ENCODE assay signal across 8 cellular contexts in genomic region chr15:30708809-30709208, GRCh38.
DNase-seq lines count a peak whose midpoint lies in the region; ATAC-seq, FAIRE-seq and TF ChIP-seq lines count a peak whose summit lies in the region.
"Not testable (repeated sequence)": the region's sequence is repeated elsewhere in the genome, so short reads cannot be mapped to it uniquely, and the experiment has no call there.

No MANE protein-coding gene starts in this region.

- H3K27ac Mint-ChIP-seq in GM23338, result peak overlapping the region; percentile 84; the same call in 1 of the 2 replicates

- not testable (repeated sequence) for H3K9ac ChIP-seq in PC-3 (ENCODE audit: low read length)

- not testable (repeated sequence) for H3K4me1 Mint-ChIP-seq in GM23338

- H3K27me3 ChIP-seq in GM23338 (ENCODE audit: insufficient read depth); PC-3 (ENCODE audit: low read length); brain microvascular endothelial cell (replicated peaks); osteoblast (ENCODE audit: insufficient read depth, low read length): not testable (repeated sequence)

- H3K36me3 ChIP-seq in GM23338 (ENCODE audit: insufficient read depth); PC-3 (ENCODE audit: low read depth, low read length); brain microvascular endothelial cell (replicated peaks); osteoblast (ENCODE audit: insufficient read depth, low read length): not testable (repeated sequence)

- not testable (repeated sequence) for H3K9me3 Mint-ChIP-seq in GM23338

- not testable (repeated sequence) for TF ChIP-seq CTCF in GM23338 (conservative IDR thresholded peaks at IDR 0.05; ENCODE audit: low read depth in 2 of 2); PC-3 (conservative IDR thresholded peaks at IDR 0.05; ENCODE audit: low read depth, low read length); brain microvascular endothelial cell (IDR thresholded peaks at IDR 0.05; ENCODE audit: low read depth, low read length, missing control alignments); fibroblast of mammary gland (conservative IDR thresholded peaks at IDR 0.05; ENCODE audit: control insufficient read depth, insufficient read depth, low read depth, low read length); osteoblast (IDR thresholded peaks at IDR 0.05; ENCODE audit: extremely low read depth, low read depth, low read length)

- H3K4me3 Mint-ChIP-seq in GM23338, result not testable (repeated sequence)

- H3K27me3 Mint-ChIP-seq in GM23338 (ENCODE audit: insufficient read depth, low read depth, poor library complexity), result not testable (repeated sequence)

- H4K20me1 ChIP-seq in GM23338 (replicated peaks; ENCODE audit: insufficient read depth); PC-3 (ENCODE audit: low read length); osteoblast (ENCODE audit: insufficient read depth, low read length): not testable (repeated sequence)

- CTCF ChIA-PET in PC-3 (lab: Charles Lee), result not testable (repeated sequence)

- peak; percentile 59 for FAIRE-seq in HTR-8/SVneo (lab: Jason Lieb, UNC)

- not testable (repeated sequence) for H3K4me1 ChIP-seq in GM23338 (ENCODE audit: insufficient read depth); PC-3 (ENCODE audit: insufficient read depth, low read length); osteoblast (ENCODE audit: insufficient read depth, low read length)

- H3K4me3 ChIP-seq in GM23338; PC-3 (ENCODE audit: low read length); brain microvascular endothelial cell (ENCODE audit: low read depth, low read length); fibroblast of mammary gland (ENCODE audit: control insufficient read depth, low read depth, low read length); osteoblast (ENCODE audit: insufficient read depth, low read length): not testable (repeated sequence)

- peak; percentile 8 for DNase-seq in EH (ENCODE audit: low read depth)
- DNase-seq in GM23338 (ENCODE audit: low spot score); HTR-8/SVneo (ENCODE audit: insufficient read length, low spot score); stimulated activated naive CD8-positive, alpha-beta T cell treated with anti-CD3 and anti-CD28 coated beads, Interleukin-15, Interleukin-2, amounts not matched to agents 100 U/mL and 50 U/mL, for 24 hours: not testable (repeated sequence)
- DNase-seq in PC-3, result peak; percentile 4
- DNase-seq in brain microvascular endothelial cell, result peak; percentile 9
- DNase-seq in fibroblast of mammary gland (ENCODE audit: low read depth), result peak; percentile 4
- peak; percentile 17 for DNase-seq in osteoblast (ENCODE audit: insufficient read length, low spot score, missing footprints)

- not testable (repeated sequence) for H3K4me2 ChIP-seq in GM23338; PC-3 (ENCODE audit: low read length); osteoblast (ENCODE audit: insufficient read depth, low read length)

- in situ Hi-C loops in brain microvascular endothelial cell (cut with HindIII; ENCODE audit: low pct_ligation_motif_present, low sequenced_read_pairs), result not testable (repeated sequence)

- intact Hi-C loops in PC-3 (cut with micrococcal nuclease), result not testable (repeated sequence)

- H3F3A ChIP-seq in GM23338 (replicated peaks; ENCODE audit: low read depth); PC-3 (ENCODE audit: low read length, unreplicated experiment): not testable (repeated sequence)

- H2AFZ ChIP-seq in GM23338; PC-3 (ENCODE audit: low read length); osteoblast (ENCODE audit: low read length): not testable (repeated sequence)

- H3K79me2 ChIP-seq in GM23338 (replicated peaks; ENCODE audit: insufficient read depth); PC-3 (ENCODE audit: low read length); osteoblast (ENCODE audit: insufficient read depth, low read length): not testable (repeated sequence)

- not testable (repeated sequence) for H3K9me2 ChIP-seq in GM23338 (ENCODE audit: insufficient read depth); PC-3 (replicated peaks; ENCODE audit: low read length)

- POLR2A ChIA-PET in PC-3 (lab: Charles Lee; ENCODE audit: unreplicated experiment), result not testable (repeated sequence)

- not testable (repeated sequence) for H3K27ac ChIP-seq in GM23338 (ENCODE audit: low read depth); PC-3 (ENCODE audit: low read length); brain microvascular endothelial cell; osteoblast (ENCODE audit: low read depth, low read length)

- not testable (repeated sequence) for H3K36me3 Mint-ChIP-seq in GM23338 (ENCODE audit: low read depth)

- not testable (repeated sequence) for BruUV-seq in PC-3 (replicated peaks; lab: Mats Ljungman, UMichigan)

- H3K9me3 ChIP-seq in PC-3 (ENCODE audit: low read length); osteoblast (ENCODE audit: low read depth, low read length): not testable (repeated sequence)

- ATAC-seq in GM23338, result not testable (repeated sequence)
- peak; percentile 59; the same call in 1 of the 2 replicates for ATAC-seq in PC-3
- ATAC-seq in stimulated activated naive CD8-positive, alpha-beta T cell treated with anti-CD3 and anti-CD28 coated beads, Interleukin-15, Interleukin-2, amounts not matched to agents 100 U/mL and 50 U/mL, for 24 hours, result peak; percentile 19
